Comparison of ENCODE assay signal across 8 cellular contexts in the genomic region with DNA sequence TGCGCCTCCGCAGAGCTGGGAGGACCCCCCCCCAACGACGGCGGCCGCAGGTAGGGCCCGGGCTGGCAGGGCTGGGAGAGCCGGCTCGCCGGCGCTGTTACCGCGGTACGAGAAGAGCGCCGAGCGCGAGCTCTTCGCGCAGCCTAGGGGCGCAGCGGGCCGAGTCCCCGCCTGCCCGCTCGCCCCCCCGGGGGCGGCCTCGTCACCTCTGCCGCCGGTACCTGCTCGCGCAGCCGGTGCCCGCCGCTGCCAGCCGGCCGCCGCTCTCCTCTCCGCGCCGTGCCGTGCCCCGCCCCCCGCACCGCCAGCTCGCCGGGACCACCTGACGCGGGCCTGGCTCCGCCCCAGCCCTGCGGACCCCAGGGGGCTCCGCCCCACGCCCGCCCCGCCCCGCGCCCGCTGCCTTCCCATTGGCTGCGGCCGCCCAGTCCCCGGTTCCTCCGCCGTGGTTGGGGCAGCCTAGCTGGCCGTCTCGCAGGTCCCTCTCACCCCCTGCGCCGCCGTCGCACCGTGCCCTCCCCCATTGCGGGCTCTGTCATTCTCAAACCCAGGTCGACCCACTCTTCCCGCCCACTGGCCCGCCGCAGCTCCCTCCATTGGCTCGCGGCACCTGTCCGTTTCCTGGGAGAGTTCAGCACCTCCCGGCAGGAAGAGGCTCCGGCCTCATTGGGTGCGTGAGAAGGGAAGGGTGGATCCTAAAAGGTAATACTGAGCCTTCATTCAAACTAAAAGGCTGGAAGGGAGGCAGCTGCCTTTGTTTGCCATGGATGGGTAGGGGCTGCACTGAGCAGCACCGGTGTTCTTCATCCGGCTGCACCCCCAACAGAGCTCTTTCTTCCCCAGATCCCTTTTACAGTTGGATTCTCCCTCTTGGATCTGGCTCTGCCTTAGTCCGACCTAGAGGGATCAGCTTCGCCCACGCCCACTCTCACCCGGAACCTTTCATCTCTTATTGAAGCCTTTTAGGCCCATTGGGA. TPM values are rescaled to one million over a fixed set of nuclear protein-coding genes. Genes with fewer than 3 reads are reported as not detected.
DNase-seq lines count a peak whose midpoint lies in the region; TF ChIP-seq lines count a peak whose summit lies in the region.

A gene (minus strand): TSS at position 276 of the 977 bp plus-strand sequence. CDS start 342 bp downstream, outside the sequence.

- intact Hi-C loops in testis (cut with DNase I; ENCODE audit: low total_unique reads), result no loop called here

- H3K27ac ChIP-seq in testis, result peak within 1 kb of the TSS; percentile 14 to 71

- WGBS in testis, 2 donors, result 1 to 2% methylated on average over 30 to 75 of the region's 88 CpGs

- TF ChIP-seq POLR2A in testis (IDR thresholded peaks at IDR 0.05), result no peak

- H3K4me3 ChIP-seq in H7 (ENCODE audit: insufficient read depth, low read depth, low read length), result peak within 1 kb of the TSS; percentile 83
- peak within 1 kb of the TSS; percentile 69 to 79 for H3K4me3 ChIP-seq in testis

- H3K4me1 ChIP-seq in testis, result no peaks in the 10 kb centered on the region

- no peak for TF ChIP-seq CTCF in testis (IDR thresholded peaks at IDR 0.05)

- no peaks in the 10 kb centered on the region for H3K9me3 ChIP-seq in testis

- no peaks in the 10 kb centered on the region for H3K36me3 ChIP-seq in H7 (replicated peaks; ENCODE audit: control insufficient read depth, insufficient read depth, low read length)
- no peaks in the 10 kb centered on the region for H3K36me3 ChIP-seq in testis (ENCODE audit: low read depth, missing control alignments)

- DNase-seq in ELR (ENCODE audit: low read depth) (peak; percentile 84), H7 (peak; percentile 99), M059J (ENCODE audit: low read depth) (peak; percentile 97), SHP77 (lab: John Stamatoyannopoulos, UW) (peak; percentile 96 to 98), activated gamma-delta T cell treated with Interleukin-2 at 50 U/mL for 16 hours (peak; percentile 87), globus pallidus (ENCODE audit: low spot score) (peak; percentile 61), occipital lobe (lab: John Stamatoyannopoulos, UW) (peak; percentile 96), testis (peak; percentile 96)

- H3K27me3 ChIP-seq in H7 (ENCODE audit: control insufficient read depth, insufficient read depth, low read length), result no peaks in the 10 kb centered on the region
- no peaks in the 10 kb centered on the region for H3K27me3 ChIP-seq in testis

RNA-seq across cellular contexts. Expression of the gene that starts here (rescaled TPM):
- total RNA-seq in H7 (2014; rRNA removed; shearing (Covaris generic)), result 12.6 TPM in 2 replicates
- 3.1 and 5.8 TPM in 2 replicates for total RNA-seq in M059J (2014; rRNA removed; shearing (Covaris generic))
- total RNA-seq in occipital lobe (19.3 TPM), testis (10 to 100 TPM; 17.4 to 22.5 TPM)
- polyA plus RNA-seq in testis (ENCODE audit: insufficient read depth, low read depth, low replicate concordance), result 18.0 TPM

Comparison
In these comparisons a context has a peak if more than half of its experiments do, and no peak if none do; other contexts are left out.
1. Peak in every context shown above with its lines: DNase-seq, H3K4me3 ChIP-seq and H3K27ac ChIP-seq.